In genomic region chr12:56078931-56079728, GRCh38 we compare ENCODE assay signal across 1 cellular context.
A peak's percentile ranks its signal among the peaks of the same experiment; 100 is the strongest.
TF ChIP-seq lines count a peak whose summit lies in the region.

No MANE protein-coding gene starts in this region.

TF ChIP-seq in A549, 52 proteins besides CTCF, POLR2A, EP300 and RAD21 (continued from another document):
- TF ChIP-seq, protein P1, sequence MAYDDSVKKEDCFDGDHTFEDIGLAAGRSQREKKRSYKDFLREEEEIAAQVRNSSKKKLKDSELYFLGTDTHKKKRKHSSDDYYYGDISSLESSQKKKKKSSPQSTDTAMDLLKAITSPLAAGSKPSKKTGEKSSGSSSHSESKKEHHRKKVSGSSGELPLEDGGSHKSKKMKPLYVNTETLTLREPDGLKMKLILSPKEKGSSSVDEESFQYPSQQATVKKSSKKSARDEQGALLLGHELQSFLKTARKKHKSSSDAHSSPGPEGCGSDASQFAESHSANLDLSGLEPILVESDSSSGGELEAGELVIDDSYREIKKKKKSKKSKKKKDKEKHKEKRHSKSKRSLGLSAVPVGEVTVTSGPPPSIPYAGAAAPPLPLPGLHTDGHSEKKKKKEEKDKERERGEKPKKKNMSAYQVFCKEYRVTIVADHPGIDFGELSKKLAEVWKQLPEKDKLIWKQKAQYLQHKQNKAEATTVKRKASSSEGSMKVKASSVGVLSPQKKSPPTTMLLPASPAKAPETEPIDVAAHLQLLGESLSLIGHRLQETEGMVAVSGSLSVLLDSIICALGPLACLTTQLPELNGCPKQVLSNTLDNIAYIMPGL (CRISPR knock-in tag; IDR thresholded peaks at IDR 0.05; ENCODE audit: borderline replicate concordance): peak; percentile 83; the same call in 1 of the 2 replicates
- TF ChIP-seq HES2 (IDR thresholded peaks at IDR 0.05) (no peak), ESRRA (IDR thresholded peaks at IDR 0.05; ENCODE audit: borderline replicate concordance, low read length) (no peak), TP53 (CRISPR knock-in tag; IDR thresholded peaks at IDR 0.05) (0 out of 2 replicates have a peak, but pooled peaks have one; percentile 57), JUN (IDR thresholded peaks at IDR 0.05) (peak in 1 of 2 experiments; percentile 13; a peak in 1 of 5 replicates), PHF8 (IDR thresholded peaks at IDR 0.05; ENCODE audit: borderline replicate concordance, low read depth) (peak; percentile 68), ZFP36 (IDR thresholded peaks at IDR 0.05; ENCODE audit: borderline replicate concordance, partially characterized antibody) (peak; percentile 29), MYC (IDR thresholded peaks at IDR 0.05; ENCODE audit: borderline replicate concordance, low read length) (no peak), HOXB5 (CRISPR knock-in tag; IDR thresholded peaks at IDR 0.05) (0 out of 2 replicates have a peak, but pooled peaks have one; percentile 62)
TF ChIP-seq in A549: peak in this region for 10.
